In genomic region chr1:14733053-14733778, GRCh38 we compare ENCODE assay signal across 13 cellular contexts.
DNase-seq lines count a peak whose midpoint lies in the region; ATAC-seq and TF ChIP-seq lines count a peak whose summit lies in the region.
"Had no signal": no experiment of that assay in that cellular context is flagged by ENCODE, and none has a peak within 500 bp of the region (broad histone marks: within the 10 kb centered on the region; RNA-seq: fewer than 3 reads in every experiment).

No MANE protein-coding gene starts in this region.

- intact Hi-C loops in HCT116 (cut with micrococcal nuclease), result no loop called here

- H3K27ac ChIP-seq in HCT116 (ENCODE audit: low read depth, low read length), result no peak overlapping the region
- H3K27ac ChIP-seq: HL-60 had no signal

- no peak overlapping the region for H2AFZ ChIP-seq in HCT116 (ENCODE audit: low read depth, low read length, poor library complexity, severe bottlenecking)

- no peaks in the 10 kb centered on the region for H4K20me1 ChIP-seq in HCT116 (ENCODE audit: insufficient read depth)

- H3K79me2 ChIP-seq in HCT116 (ENCODE audit: insufficient read depth, low read length), result no peaks in the 10 kb centered on the region

- peaks cover 0 to 18% of the 10 kb centered on the region in 2 experiments; a peak in 2 of 4 replicates for H3K4me1 ChIP-seq in HCT116 (ENCODE audit: control insufficient read depth in 1 of 2, insufficient read depth in 2 of 2, low read length in 2 of 2)

- TF ChIP-seq RAD21 in HCT116 (IDR thresholded peaks at IDR 0.05; ENCODE audit: low read depth), result no peak

- in situ Hi-C loops in astrocyte of the cerebellum (cut with HindIII; ENCODE audit: low sequenced_read_pairs), result no loop called here

- peak; percentile 38 for DNase-seq in AG08396 (ENCODE audit: low spot score)
- no peak for DNase-seq in HCT116 (ENCODE audit: low read depth, low spot score)
- DNase-seq in astrocyte of the cerebellum (ENCODE audit: low read depth), result peak; percentile 45
- peak; percentile 62 for DNase-seq in kidney glomerular epithelial cell (lab: John Stamatoyannopoulos, UW)
- DNase-seq in MG63, result no peak
- DNase-seq in activated T-cell treated with anti-CD3 and anti-CD28 coated beads, Interleukin-2, amount 50 U/mL, for 1 hour, result no peak
- no peak for DNase-seq in HuH-7 (ENCODE audit: low spot score)
- DNase-seq: CD8-positive, alpha-beta T cell; RPMI8226; stimulated activated CD4-positive, alpha-beta T cell treated with anti-CD3 and anti-CD28 coated beads, Interleukin-4, amount 100 ng/mL, for 24 hours had no signal

- H3K27me3 ChIP-seq in HCT116 (ENCODE audit: insufficient read depth, low read length), result peaks cover 4% of the 10 kb centered on the region; the same call in 1 of the 2 replicates
- no peaks in the 10 kb centered on the region for H3K27me3 ChIP-seq in MG63

- TF ChIP-seq POLR2A in HCT116 (IDR thresholded peaks at IDR 0.05; ENCODE audit: borderline replicate concordance, extremely low read depth, insufficient read depth, insufficient read length), result no peak

- no peaks in the 10 kb centered on the region for H3K9me2 ChIP-seq in HCT116 (ENCODE audit: insufficient read depth)

- H3K9ac ChIP-seq in HCT116 (ENCODE audit: low read length), result no peak overlapping the region

- BruUV-seq in HCT116 (replicated peaks; lab: Mats Ljungman, UMichigan), result no TSS peak

- RAD21 ChIA-PET in HCT116 (lab: Charles Lee; ENCODE audit: low non-redundant PET in 1 of 2, low total read pairs in 2 of 2, uncharacterized antibody in 2 of 2, unreplicated experiment in 2 of 2), result interaction anchor here in 1 of 2 experiments (1.2 kb wide), 1 partner anchor 9 kb away, joined by 3 read pairs; no protein-coding TSS in a partner anchor

- H3K4me3 ChIP-seq in HCT116 (replicated peaks in 1 of 2; ENCODE audit: low read depth in 1 of 2, low read length in 2 of 2) (no peak overlapping the region), astrocyte of the cerebellum (ENCODE audit: low read depth, low read length) (no peak overlapping the region), MG63 (no peak overlapping the region)
- H3K4me3 ChIP-seq: lung had no signal

- ATAC-seq in HCT116, result no peak
- no peak for ATAC-seq in HG03025 (IDR thresholded peaks at IDR 0.05; ENCODE audit: low FRiP score, unreplicated experiment)
- ATAC-seq: CD8-positive, alpha-beta T cell had no signal

- H3K36me3 ChIP-seq in HCT116 (ENCODE audit: control insufficient read depth in 1 of 2, insufficient read depth in 2 of 2, low read length in 2 of 2) (no peaks in the 10 kb centered on the region), MG63 (no peaks in the 10 kb centered on the region)

- H3K9me3 ChIP-seq in HCT116 (ENCODE audit: control insufficient read depth in 1 of 2, insufficient read depth in 1 of 2, low read depth in 1 of 2, low read length in 2 of 2) (no peaks in the 10 kb centered on the region), MG63 (no peaks in the 10 kb centered on the region)

- POLR2A ChIA-PET in HCT116 (lab: Charles Lee), result no interaction called here

- CTCF ChIA-PET in HCT116 (lab: Charles Lee), result interaction anchor here (0.8 kb wide), 1 partner anchor 9 kb away, joined by 3 read pairs; no protein-coding TSS in a partner anchor

- TF ChIP-seq CTCF in HCT116 (IDR thresholded peaks at IDR 0.05 in 2 of 3, conservative IDR thresholded peaks at IDR 0.05 in 1 of 3; ENCODE audit: borderline replicate concordance in 1 of 3, insufficient read depth in 1 of 3, low read depth in 2 of 3, low read length in 2 of 3) (no peak), astrocyte of the cerebellum (IDR thresholded peaks at IDR 0.05; ENCODE audit: low read depth, low read length, missing control alignments) (no peak)

- H3K4me2 ChIP-seq in HCT116 (ENCODE audit: low read length), result no peak overlapping the region

TF ChIP-seq in HCT116, 20 proteins besides CTCF, POLR2A, EP300 and RAD21:
- no peak for TF ChIP-seq ZNF274 (IDR thresholded peaks at IDR 0.05; ENCODE audit: low read depth, low read length)
- TF ChIP-seq REST (IDR thresholded peaks at IDR 0.05; ENCODE audit: low read depth), result no peak
- TF ChIP-seq SP1 (IDR thresholded peaks at IDR 0.05; ENCODE audit: low read depth), result no peak
- no peak for TF ChIP-seq ZBTB33 (IDR thresholded peaks at IDR 0.05; ENCODE audit: extremely low read depth, insufficient replicate concordance, low read length)
- peak; percentile 28 for TF ChIP-seq TCF7L2 (IDR thresholded peaks at IDR 0.05; ENCODE audit: borderline replicate concordance, extremely low read depth, insufficient read depth, insufficient read length)

Comparison
In these comparisons a context has a peak if more than half of its experiments do, and no peak if none do; other contexts are left out.
1. DNase-seq: peak in AG08396 (single experiment), astrocyte of the cerebellum (single experiment) and kidney glomerular epithelial cell (single experiment); none in HCT116 (single experiment), MG63 (single experiment), activated T-cell treated with anti-CD3 and anti-CD28 coated beads, Interleukin-2, amount 50 U/mL, for 1 hour (single experiment) and HuH-7 (single experiment).